In genomic region chr6:67736816-67737215, GRCh38 we compare ENCODE assay signal across 25 cellular contexts.
"Had no signal": no experiment of that assay in that cellular context is flagged by ENCODE, and none has a peak within 500 bp of the region (broad histone marks: within the 10 kb centered on the region; RNA-seq: fewer than 3 reads in every experiment).

No MANE protein-coding gene starts in this region.

- H3K4me3 ChIP-seq: ascending aorta, hepatocyte, left ventricle myocardium inferior, testis, vagina had no signal

- H3K4me2 ChIP-seq: hepatocyte had no signal

- H3K79me2 ChIP-seq: hepatocyte had no signal

- H3K27ac ChIP-seq: ascending aorta, hepatocyte, left ventricle myocardium inferior, testis, vagina had no signal

- H3K4me1 ChIP-seq: ascending aorta, left ventricle myocardium inferior, testis, vagina had no signal

- DNase-seq: activated CD4-positive, alpha-beta T cell treated with anti-CD3 and anti-CD28 coated beads for 1 hour; activated CD4-positive, alpha-beta T cell treated with anti-CD3 and anti-CD28 coated beads, Interleukin-2, amount 50 U/mL, for 1 hour; activated CD8-positive, alpha-beta T cell treated with anti-CD3 and anti-CD28 coated beads, Interleukin-2, amount 10 ng/mL, durations not matched to agents 7 days and 5 days; activated gamma-delta T cell treated with Interleukin-2 at 50 U/mL for 16 hours; cerebellar nuclear complex; effector CD4-positive, alpha-beta T cell; erythroblast; foreskin melanocyte; glutamatergic neuron; immature natural killer cell; left ventricle myocardium inferior; midbrain; natural killer cell; retina; stimulated activated CD4-positive, alpha-beta T cell treated with anti-CD3 and anti-CD28 coated beads, Interleukin-2, amount 100 ng/mL, for 48 hours; stimulated activated CD8-positive, alpha-beta memory T cell treated with anti-CD3 and anti-CD28 coated beads, Interleukin-4, amount 100 ng/mL, for 48 hours; stimulated activated naive B cell treated with anti-CD40 and anti-IgM and Interleukin-4, amounts not matched to agents 10 μg/mL and 1 μg/mL and 100 μg/mL, for 72 hours; testis; trophoblast cell had no signal

- H2AFZ ChIP-seq: hepatocyte had no signal

- FAIRE-seq: endometrium, TTC549 had no signal

- ATAC-seq: activated CD8-positive, alpha-beta T cell treated with anti-CD3 and anti-CD28 coated beads, Interleukin-2, amount 10 ng/mL, durations not matched to agents 7 days and 5 days; activated naive CD4-positive, alpha-beta T cell treated with anti-CD3 and anti-CD28 coated beads, Interleukin-2, amount 50 U/mL, for 72 hours; natural killer cell; stimulated activated naive B cell treated with anti-CD40 and anti-IgM and Interleukin-4, amounts not matched to agents 10 μg/mL and 1 μg/mL and 100 μg/mL, for 72 hours had no signal

- H3K36me3 ChIP-seq: ascending aorta, left ventricle myocardium inferior, vagina had no signal

- H3K9me3 ChIP-seq: testis, vagina had no signal
